Comparison of ENCODE assay signal across 1 cellular context in the genomic region with DNA sequence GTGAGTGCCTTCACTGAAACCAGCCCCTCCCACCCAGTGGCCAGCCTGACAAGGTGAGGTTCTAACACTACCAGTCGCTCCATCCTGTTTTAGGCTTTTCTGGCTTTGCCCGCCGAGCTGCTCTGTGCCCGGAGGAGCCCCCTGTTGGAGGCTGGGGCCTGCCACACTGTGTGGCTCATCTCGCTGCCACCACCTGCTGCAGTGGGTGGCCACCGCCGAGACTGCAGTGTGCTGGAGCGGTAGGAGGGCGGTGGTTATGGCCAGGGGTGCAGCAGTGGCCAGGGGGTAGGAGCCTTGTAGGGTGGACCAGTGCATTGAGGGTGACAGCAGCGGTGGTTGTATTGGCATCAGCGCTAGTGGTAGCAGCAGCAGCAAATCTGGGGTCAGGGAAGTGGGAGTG.
TF ChIP-seq lines count a peak whose summit lies in the region.

No MANE protein-coding gene starts in this region.

TF ChIP-seq in GM23338, 12 proteins besides CTCF, POLR2A, EP300 and RAD21 (continued from another document):
- TF ChIP-seq POLR2AphosphoS5 (IDR thresholded peaks at IDR 0.05; ENCODE audit: low read depth) (no peak), STAT1 (IDR thresholded peaks at IDR 0.05; ENCODE audit: unreplicated experiment) (no peak)
